13 cellular contexts compared by ENCODE assay signal in the genomic region with DNA sequence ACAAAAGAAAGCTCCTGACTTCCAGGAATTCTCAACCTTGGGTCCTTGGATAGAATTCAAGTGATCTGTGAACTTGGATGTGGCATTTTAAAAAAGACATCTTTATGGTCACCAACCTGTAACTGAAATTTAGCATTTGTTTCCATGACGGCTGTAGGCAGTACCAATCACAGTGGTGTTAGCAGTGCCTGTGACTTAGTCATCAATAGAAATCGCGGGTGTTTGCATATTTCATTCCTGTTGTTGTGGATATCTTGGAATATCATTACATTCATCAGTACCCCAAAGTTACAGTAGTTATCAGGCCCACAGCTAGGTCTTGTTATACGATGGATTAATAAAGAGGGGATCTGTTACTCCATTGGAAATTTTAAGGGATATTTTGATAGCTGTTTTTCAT.
DNase-seq lines count a peak whose midpoint lies in the region; ATAC-seq and TF ChIP-seq lines count a peak whose summit lies in the region.
"Had no signal": no experiment of that assay in that cellular context is flagged by ENCODE, and none has a peak within 500 bp of the region (broad histone marks: within the 10 kb centered on the region; RNA-seq: fewer than 3 reads in every experiment).

No MANE protein-coding gene starts in this region.

- no peaks in the 10 kb centered on the region for H3K9me3 ChIP-seq in PC-3 (ENCODE audit: low read length)
- no peaks in the 10 kb centered on the region for H3K9me3 ChIP-seq in mammary epithelial cell (replicated peaks; ENCODE audit: insufficient read depth, low read length)
- H3K9me3 ChIP-seq in left lung: no peaks in the 10 kb centered on the region
- no peaks in the 10 kb centered on the region for H3K9me3 ChIP-seq in tibial nerve

- peaks cover 100% of the 10 kb centered on the region for H3K79me2 ChIP-seq in PC-3 (ENCODE audit: low read length)
- H3K79me2 ChIP-seq in mammary epithelial cell (ENCODE audit: insufficient read depth, low read length): peaks cover 85% of the 10 kb centered on the region

- H2AFZ ChIP-seq in PC-3 (ENCODE audit: low read length): no peak overlapping the region
- no peak overlapping the region for H2AFZ ChIP-seq in mammary epithelial cell (ENCODE audit: low read depth, low read length)

- no peak for TF ChIP-seq POLR2A in tibial nerve (IDR thresholded peaks at IDR 0.05)

- peaks cover 20% of the 10 kb centered on the region for H3K36me3 ChIP-seq in PC-3 (ENCODE audit: low read depth, low read length)
- no peaks in the 10 kb centered on the region for H3K36me3 ChIP-seq in mammary epithelial cell (ENCODE audit: insufficient read depth, low read length)
- H3K36me3 ChIP-seq in left lung: peaks cover 0 to 9% of the 10 kb centered on the region in 2 donors
- H3K36me3 ChIP-seq in tibial nerve: peaks cover 0 to 8% (median 0%) of the 10 kb centered on the region in 3 donors

- 0 out of 2 replicates have a peak overlapping the region, but pooled peaks have one; percentile 5 for H3K27ac ChIP-seq in PC-3 (ENCODE audit: low read length)
- H3K27ac ChIP-seq in mammary epithelial cell (ENCODE audit: insufficient read depth, low read depth, low read length): peak overlapping the region; percentile 100
- H3K27ac ChIP-seq in left lung: peak overlapping the region; percentile 5 to 47
- H3K27ac ChIP-seq in tibial nerve: peak overlapping the region in 3 of 4 donors; percentile 57 to 74 (median 68)
- H3K27ac ChIP-seq in dorsolateral prefrontal cortex: peak overlapping the region in 1 of 59 donors; percentile 38

- ATAC-seq in PC-3 (no peak), left lung (no peak), HG02884 (IDR thresholded peaks at IDR 0.05; ENCODE audit: unreplicated experiment) (no peak)
- ATAC-seq: stimulated activated naive B cell treated with anti-CD40 and anti-IgM and Interleukin-4, amounts not matched to agents 10 μg/mL and 1 μg/mL and 100 μg/mL, for 72 hours had no signal

- TF ChIP-seq EP300 in tibial nerve (IDR thresholded peaks at IDR 0.05): no peak

- POLR2A ChIA-PET in PC-3 (lab: Charles Lee; ENCODE audit: unreplicated experiment): no interaction called here

- intact Hi-C loops in PC-3 (cut with micrococcal nuclease) (no loop called here), mammary epithelial cell (cut with micrococcal nuclease) (loop anchor here (1.0 kb wide), 1 partner anchor 55 kb away; no protein-coding TSS in a partner anchor), left lung (cut with DNase I) (no loop called here), dorsolateral prefrontal cortex (cut with DNase I) (no loop called here)

- no peak for DNase-seq in PC-3
- DNase-seq in mammary epithelial cell: peak; percentile 52
- DNase-seq in left lung: no peak
- DNase-seq in tibial nerve (ENCODE audit: low spot score in 2 of 2): no peak
- no peak for DNase-seq in SHP77 treated with DMSO at 0.1 percent for 48 hours (lab: John Stamatoyannopoulos, UW)
- no peak for DNase-seq in dorsolateral prefrontal cortex
- DNase-seq: activated gamma-delta T cell treated with Interleukin-2 at 50 U/mL for 16 hours; CD4-positive, alpha-beta T cell; EL; Kasumi-1; NCI-H1436 treated with DMSO at 0.1 percent for 48 hours; stimulated activated naive B cell treated with anti-CD40 and anti-IgM and Interleukin-4, amounts not matched to agents 10 μg/mL and 1 μg/mL and 100 μg/mL, for 72 hours had no signal

- H3K27me3 ChIP-seq in PC-3 (ENCODE audit: low read length) (no peaks in the 10 kb centered on the region), mammary epithelial cell (ENCODE audit: insufficient read depth, low read length) (no peaks in the 10 kb centered on the region), left lung (no peaks in the 10 kb centered on the region), tibial nerve (no peaks in the 10 kb centered on the region), dorsolateral prefrontal cortex (no peaks in the 10 kb centered on the region)

- H3F3A ChIP-seq in PC-3 (ENCODE audit: low read length, unreplicated experiment): no peaks in the 10 kb centered on the region

- H3K4me1 ChIP-seq in PC-3 (ENCODE audit: insufficient read depth, low read length) (peaks cover 48% of the 10 kb centered on the region), mammary epithelial cell (ENCODE audit: insufficient read depth, low read length) (peaks cover 77% of the 10 kb centered on the region), left lung (peaks cover 10 to 34% of the 10 kb centered on the region in 2 donors), tibial nerve (peaks cover 0 to 17% (median 12%) of the 10 kb centered on the region in 4 donors)

- H3K4me2 ChIP-seq in PC-3 (ENCODE audit: low read length): no peak overlapping the region
- H3K4me2 ChIP-seq in mammary epithelial cell (ENCODE audit: insufficient read depth, low read depth, low read length): peak overlapping the region; percentile 65

- H3K9ac ChIP-seq in PC-3 (ENCODE audit: low read length): no peak overlapping the region
- H3K9ac ChIP-seq in mammary epithelial cell (ENCODE audit: insufficient read depth, low read length): peak overlapping the region; percentile 93

- TF ChIP-seq CTCF in PC-3 (conservative IDR thresholded peaks at IDR 0.05; ENCODE audit: low read depth, low read length) (no peak), mammary epithelial cell (conservative IDR thresholded peaks at IDR 0.05 in 1 of 2, IDR thresholded peaks at IDR 0.05 in 1 of 2; ENCODE audit: extremely low read depth in 1 of 2, insufficient read depth in 1 of 2, low read depth in 1 of 2, low read length in 2 of 2) (no peak), left lung (IDR thresholded peaks at IDR 0.05) (no peak), tibial nerve (IDR thresholded peaks at IDR 0.05) (no peak), dorsolateral prefrontal cortex (IDR thresholded peaks at IDR 0.05 in 54 of 56, conservative IDR thresholded peaks at IDR 0.05 in 2 of 56; ENCODE audit: low read depth in 1 of 56, partially characterized antibody in 56 of 56) (no peak)

- no peaks in the 10 kb centered on the region for H3K9me2 ChIP-seq in PC-3 (replicated peaks; ENCODE audit: low read length)

- no peaks in the 10 kb centered on the region for H4K20me1 ChIP-seq in PC-3 (ENCODE audit: low read length)
- no peaks in the 10 kb centered on the region for H4K20me1 ChIP-seq in mammary epithelial cell (ENCODE audit: insufficient read depth, low read length)

- no peak overlapping the region for H3K4me3 ChIP-seq in PC-3 (ENCODE audit: low read length)
- H3K4me3 ChIP-seq in mammary epithelial cell (replicated peaks in 1 of 3; ENCODE audit: insufficient read depth in 1 of 3, low read depth in 2 of 3, low read length in 3 of 3): no peak overlapping the region
- no peak overlapping the region for H3K4me3 ChIP-seq in left lung
- no peak overlapping the region for H3K4me3 ChIP-seq in tibial nerve
- H3K4me3 ChIP-seq in dorsolateral prefrontal cortex: no peak overlapping the region

- CTCF ChIA-PET in PC-3 (lab: Charles Lee) (no interaction called here), mammary epithelial cell (lab: Charles Lee; ENCODE audit: low non-redundant PET) (interaction anchor here (1.1 kb wide), 1 partner anchor 171 kb away, joined by 3 read pairs; no protein-coding TSS in a partner anchor)

- BruUV-seq in PC-3 (replicated peaks; lab: Mats Ljungman, UMichigan) (no TSS peak), mammary epithelial cell (replicated peaks; lab: Mats Ljungman, UMichigan) (no TSS peak)

- dilution Hi-C loops in mammary epithelial cell (cut with HindIII; ENCODE audit: low sequenced_read_pairs): loop anchor here (5.0 kb wide), 3 partner anchors 34 to 96 kb away; no protein-coding TSS in a partner anchor

- in situ Hi-C loops in mammary epithelial cell (cut with MboI; ENCODE audit: low sequenced_read_pairs in 2 of 2): no loop called here

- 0% methylated on average over 4 of the region's 4 CpGs for WGBS in mammary epithelial cell (ENCODE audit: low coverage, missing lambda C conversion rate)
- 39 to 59% methylated on average over 4 of the region's 4 CpGs for WGBS in tibial nerve, 2 donors
